ENCODE assay signal across 19 cellular contexts in genomic region chr10:62414359-62414758, GRCh38. TPM values are rescaled to one million over a fixed set of nuclear protein-coding genes. Genes with fewer than 3 reads are reported as not detected.
DNase-seq lines count a peak whose midpoint lies in the region; ATAC-seq, FAIRE-seq and TF ChIP-seq lines count a peak whose summit lies in the region.
"Had no signal": no experiment of that assay in that cellular context is flagged by ENCODE, and none has a peak within 500 bp of the region (broad histone marks: within the 10 kb centered on the region; RNA-seq: fewer than 3 reads in every experiment).

No MANE protein-coding gene starts in this region.

- no peaks in the 10 kb centered on the region for H3K4me1 Mint-ChIP-seq in glutamatergic neuron (ENCODE audit: low read depth, unreplicated experiment)

- peak; percentile 2 for TF ChIP-seq CTCF in AG04449 (IDR thresholded peaks at IDR 0.05; ENCODE audit: insufficient read depth, low read length, missing control alignments)
- TF ChIP-seq CTCF in glutamatergic neuron (IDR thresholded peaks at IDR 0.05; ENCODE audit: partially characterized antibody, unreplicated experiment) = peak; percentile 55
- no peak for TF ChIP-seq CTCF in GM13977 (IDR thresholded peaks at IDR 0.05; ENCODE audit: extremely low read depth, insufficient read depth, missing control alignments)

- H3K27me3 Mint-ChIP-seq in glutamatergic neuron (ENCODE audit: unreplicated experiment) = no peaks in the 10 kb centered on the region

- ATAC-seq in GM19351 (IDR thresholded peaks at IDR 0.05; ENCODE audit: unreplicated experiment) = peak; percentile 43
- ATAC-seq in SK-N-SH treated with all-trans-retinoic acid at 6 μM for 48 hours = peak; percentile 68; the same call in 2 of the 3 replicates
- no peak for ATAC-seq in HG03095 (IDR thresholded peaks at IDR 0.05; ENCODE audit: unreplicated experiment)
- no peak for ATAC-seq in GM21529 (IDR thresholded peaks at IDR 0.05; ENCODE audit: unreplicated experiment)
- ATAC-seq: body of pancreas, GM12878, sciatic nerve had no signal

- CTCF ChIA-PET in AG04449 (lab: Yijun Ruan, JAX) = interaction anchor here (0.7 to 2.0 kb wide), 6 partner anchors 9 to 22 kb away, joined by 3 to 7 read pairs (median 3); no protein-coding TSS in a partner anchor

- no peak overlapping the region for H3K27ac Mint-ChIP-seq in glutamatergic neuron (ENCODE audit: unreplicated experiment)

- no peak for FAIRE-seq in frontal cortex (lab: Jason Lieb, UNC)
- FAIRE-seq: GM12878, RCC 7860 had no signal

- no peak overlapping the region for H3K4me3 Mint-ChIP-seq in glutamatergic neuron (ENCODE audit: unreplicated experiment)

- POLR2A ChIA-PET in AG04449 (lab: Yijun Ruan, JAX) = no interaction called here

- in situ Hi-C loops in GM13977 (cut with MboI; ENCODE audit: low pct_unique_long_range_greater_than_20kb, low sequenced_read_pairs, unreplicated experiment) = no loop called here

- H3K4me3 ChIP-seq in AG04449 (ENCODE audit: low read depth, low read length) = no peak overlapping the region
- H3K4me3 ChIP-seq: BLaER1, body of pancreas, GM12878, tibial nerve had no signal

- H3K36me3 Mint-ChIP-seq in glutamatergic neuron (ENCODE audit: unreplicated experiment) = peaks cover 5% of the 10 kb centered on the region

- DNase-seq in AG04449 (ENCODE audit: low read depth, low spot score) (no peak), glutamatergic neuron (no peak), GM13977 (ENCODE audit: low spot score) (no peak), frontal cortex (ENCODE audit: low spot score in 2 of 2) (no peak)
- DNase-seq: activated naive CD4-positive, alpha-beta T cell treated with anti-CD3 and anti-CD28 coated beads, Interleukin-2, amount 50 U/mL, for 16 hours; body of pancreas; mesenchymal stem cell; NCI-H1930; stimulated activated CD4-positive, alpha-beta T cell treated with anti-CD3 and anti-CD28 coated beads, Interleukin-4, amount 100 ng/mL, for 24 hours had no signal

- H3K9me3 Mint-ChIP-seq in glutamatergic neuron (ENCODE audit: unreplicated experiment) = peaks cover 3% of the 10 kb centered on the region

TF ChIP-seq in SK-N-SH treated with all-trans-retinoic acid at 6 μM for 48 hours, 23 proteins besides CTCF, POLR2A, EP300 and RAD21:
- no peak for TF ChIP-seq ZFP30 (CRISPR knock-in tag; IDR thresholded peaks at IDR 0.05)
- TF ChIP-seq RARB (CRISPR knock-in tag; IDR thresholded peaks at IDR 0.05) = no peak
- no peak for TF ChIP-seq ZNF8 (CRISPR knock-in tag; IDR thresholded peaks at IDR 0.05)
- TF ChIP-seq, protein P1, sequence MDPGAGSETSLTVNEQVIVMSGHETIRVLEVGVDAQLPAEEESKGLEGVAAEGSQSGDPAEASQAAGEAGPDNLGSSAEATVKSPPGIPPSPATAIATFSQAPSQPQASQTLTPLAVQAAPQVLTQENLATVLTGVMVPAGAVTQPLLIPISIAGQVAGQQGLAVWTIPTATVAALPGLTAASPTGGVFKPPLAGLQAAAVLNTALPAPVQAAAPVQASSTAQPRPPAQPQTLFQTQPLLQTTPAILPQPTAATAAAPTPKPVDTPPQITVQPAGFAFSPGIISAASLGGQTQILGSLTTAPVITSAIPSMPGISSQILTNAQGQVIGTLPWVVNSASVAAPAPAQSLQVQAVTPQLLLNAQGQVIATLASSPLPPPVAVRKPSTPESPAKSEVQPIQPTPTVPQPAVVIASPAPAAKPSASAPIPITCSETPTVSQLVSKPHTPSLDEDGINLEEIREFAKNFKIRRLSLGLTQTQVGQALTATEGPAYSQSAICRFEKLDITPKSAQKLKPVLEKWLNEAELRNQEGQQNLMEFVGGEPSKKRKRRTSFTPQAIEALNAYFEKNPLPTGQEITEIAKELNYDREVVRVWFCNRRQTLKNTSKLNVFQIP (CRISPR knock-in tag; IDR thresholded peaks at IDR 0.05; ENCODE audit: borderline replicate concordance, low read depth) = no peak
- TF ChIP-seq ZNF70 (CRISPR knock-in tag; IDR thresholded peaks at IDR 0.05) = no peak
- TF ChIP-seq CSRNP3 (CRISPR knock-in tag; IDR thresholded peaks at IDR 0.05) = no peak
- TF ChIP-seq CREB5 (CRISPR knock-in tag; IDR thresholded peaks at IDR 0.05; ENCODE audit: low read depth) = no peak
- TF ChIP-seq GLIS3 (CRISPR knock-in tag; IDR thresholded peaks at IDR 0.05) = no peak
- TF ChIP-seq ARNTL (CRISPR knock-in tag; IDR thresholded peaks at IDR 0.05; ENCODE audit: borderline replicate concordance, low read depth) = no peak
- TF ChIP-seq ZNF565 (CRISPR knock-in tag; conservative IDR thresholded peaks at IDR 0.05; ENCODE audit: low read depth) = no peak
- TF ChIP-seq SNAI2 (CRISPR knock-in tag; IDR thresholded peaks at IDR 0.05) = no peak

RNA-seq across cellular contexts. Expression of gene ZNF365, which starts 40.2 kb away (rescaled TPM):
- total RNA-seq in glutamatergic neuron (ENCODE audit: unreplicated experiment) = 0.76 TPM
- total RNA-seq in frontal cortex = 22.0 TPM
- total RNA-seq: GM12878; T-helper 1 cell treated with Interleukin-12 subunit alpha and Interleukin-12 subunit beta and Interleukin-4 antibody, amounts not matched to agents 30 ng/mL and 1 ng/mL, for 36 hours had no signal

Comparison
In these comparisons a context has a peak if more than half of its experiments do, and no peak if none do; other contexts are left out.
1. ATAC-seq: peak in GM19351 (single experiment) and SK-N-SH treated with all-trans-retinoic acid at 6 μM for 48 hours (single experiment); none in HG03095 (single experiment) and GM21529 (single experiment).
2. RNA of gene ZNF365, which starts 40.2 kb away (total RNA-seq): 22.0 TPM in frontal cortex (single experiment); 0.76 TPM in glutamatergic neuron (single experiment); every median in the first group is over 10 times any median in the second.